Comparison of ENCODE assay signal across 8 cellular contexts in genomic region chr14:104985675-104986486, GRCh38. TPM values are rescaled to one million over a fixed set of nuclear protein-coding genes. Genes with fewer than 3 reads are reported as not detected.
DNase-seq lines count a peak whose midpoint lies in the region; ATAC-seq, FAIRE-seq and TF ChIP-seq lines count a peak whose summit lies in the region.

CLBA1 (plus strand) TSS chr14:104985788; CDS start chr14:104986432, 644 bp downstream.

- peak within 1 kb of the TSS; percentile 87 for H2BK120ac ChIP-seq in neuronal stem cell (ENCODE audit: low read depth, low read length)

- peak within 1 kb of the TSS; percentile 83 for H3K18ac ChIP-seq in neuronal stem cell (ENCODE audit: low read length)

- H3K9me3 ChIP-seq in DND-41 (ENCODE audit: insufficient read depth, low read length, severe bottlenecking) (no peaks in the 10 kb centered on the region), RWPE2 (ENCODE audit: severe bottlenecking) (no peaks in the 10 kb centered on the region), neuronal stem cell (replicated peaks in 1 of 2; ENCODE audit: control insufficient read depth in 2 of 2, insufficient read depth in 1 of 2, low read depth in 1 of 2, low read length in 2 of 2) (peaks cover 0 to 2% of the 10 kb centered on the region in 2 donors)

- H3K9ac ChIP-seq in DND-41 (ENCODE audit: low read depth, low read length) (peak within 1 kb of the TSS; percentile 65), neuronal stem cell (ENCODE audit: low read depth, low read length, poor library complexity) (peak within 1 kb of the TSS; percentile 94)

- peak within 1 kb of the TSS; percentile 92 for H2BK15ac ChIP-seq in neuronal stem cell (ENCODE audit: low read length)

- H3K27me3 ChIP-seq in DND-41 (ENCODE audit: insufficient read depth, low read length, poor library complexity): no peaks in the 10 kb centered on the region
- no peaks in the 10 kb centered on the region for H3K27me3 ChIP-seq in RWPE2 (ENCODE audit: insufficient read depth, poor library complexity, severe bottlenecking)
- H3K27me3 ChIP-seq in neuronal stem cell (ENCODE audit: control insufficient read depth in 3 of 3, insufficient read depth in 3 of 3, low read depth in 1 of 3, low read length in 3 of 3): peaks cover 0 to 29% (median 0%) of the 10 kb centered on the region in 3 experiments

- H4K91ac ChIP-seq in neuronal stem cell (ENCODE audit: low read depth, low read length, poor library complexity): no peak within 1 kb of the TSS

- peak within 1 kb of the TSS; percentile 60 for H2BK5ac ChIP-seq in neuronal stem cell (ENCODE audit: low read length)

- H3K4me2 ChIP-seq in DND-41 (ENCODE audit: insufficient read depth, low read length) (peak within 1 kb of the TSS; percentile 89), neuronal stem cell (ENCODE audit: insufficient read depth, low read length, poor library complexity, severe bottlenecking) (peak within 1 kb of the TSS; percentile 99)

- peak within 1 kb of the TSS; percentile 94 for H3K14ac ChIP-seq in neuronal stem cell (ENCODE audit: low read length)

- peak; percentile 88 for DNase-seq in DND-41
- peak; percentile 77 for DNase-seq in Jurkat, Clone E6-1 (ENCODE audit: low read depth, low spot score)
- peak; percentile 91 for DNase-seq in RWPE2 (ENCODE audit: low spot score)
- DNase-seq in activated gamma-delta T cell treated with Interleukin-2 at 50 U/mL for 16 hours: peak; percentile 83
- DNase-seq in frontal cortex (ENCODE audit: low spot score in 2 of 2): peak; percentile 100
- peak; percentile 84 for DNase-seq in neuronal stem cell (ENCODE audit: low spot score)
- DNase-seq in stromal cell of bone marrow (ENCODE audit: low read depth): peak; percentile 83

- H4K20me1 ChIP-seq in DND-41 (ENCODE audit: insufficient read depth, low read length): no peaks in the 10 kb centered on the region

- peaks cover 1% of the 10 kb centered on the region for H3K79me1 ChIP-seq in neuronal stem cell (ENCODE audit: low read depth, low read length)

- H3K27ac ChIP-seq in DND-41 (ENCODE audit: low read length) (no peak within 1 kb of the TSS), RWPE2 (ENCODE audit: poor library complexity, severe bottlenecking) (peak within 1 kb of the TSS; percentile 52), neuronal stem cell (replicated peaks; ENCODE audit: low read length) (no peak within 1 kb of the TSS)

- no peaks in the 10 kb centered on the region for H3K79me2 ChIP-seq in DND-41 (ENCODE audit: insufficient read depth, low read length)

- no peaks in the 10 kb centered on the region for H3K36me3 ChIP-seq in DND-41 (ENCODE audit: insufficient read depth, low read length)
- H3K36me3 ChIP-seq in RWPE2 (ENCODE audit: low read depth): no peaks in the 10 kb centered on the region; the same call in 1 of the 2 replicates
- peaks cover 4 to 7% of the 10 kb centered on the region in 2 donors for H3K36me3 ChIP-seq in neuronal stem cell (replicated peaks in 1 of 2; ENCODE audit: control insufficient read depth in 2 of 2, insufficient read depth in 2 of 2, low read length in 2 of 2)

- ATAC-seq in DND-41 (ENCODE audit: insufficient read depth, low read depth): peak; percentile 97
- peak; percentile 78 for ATAC-seq in GM21717 (IDR thresholded peaks at IDR 0.05; ENCODE audit: unreplicated experiment)
- ATAC-seq in RWPE2 (ENCODE audit: low read depth): peak; percentile 83

- H3K4me3 ChIP-seq in DND-41 (ENCODE audit: low read depth in 1 of 2, low read length in 2 of 2): peak within 1 kb of the TSS; percentile 57 to 81; a peak in 3 of 4 replicates
- H3K4me3 ChIP-seq in Jurkat, Clone E6-1 (ENCODE audit: low read length): peak within 1 kb of the TSS; percentile 59
- H3K4me3 ChIP-seq in RWPE2 (ENCODE audit: severe bottlenecking): peak within 1 kb of the TSS; percentile 87
- peak within 1 kb of the TSS; percentile 69 to 86 for H3K4me3 ChIP-seq in neuronal stem cell (ENCODE audit: low read length in 2 of 2)

- H4K8ac ChIP-seq in neuronal stem cell (ENCODE audit: low read depth, low read length): peak within 1 kb of the TSS; percentile 65

- H2AK5ac ChIP-seq in neuronal stem cell (ENCODE audit: low read depth, low read length): peak within 1 kb of the TSS; percentile 99

- peak within 1 kb of the TSS; percentile 55 for H3K23ac ChIP-seq in neuronal stem cell (ENCODE audit: low read depth, low read length, poor library complexity)

- no peak for TF ChIP-seq CTCF in DND-41 (IDR thresholded peaks at IDR 0.05; ENCODE audit: borderline replicate concordance, extremely low read depth, low read length, poor library complexity, severe bottlenecking)
- no peak for TF ChIP-seq CTCF in RWPE2 (IDR thresholded peaks at IDR 0.05; ENCODE audit: poor library complexity, severe bottlenecking)

- no CpG with 5 or more reads among the region's 77 CpGs for WGBS in neuronal stem cell (ENCODE audit: extremely low coverage in 2 of 2, insufficient read length in 2 of 2, insufficient replicate concordance in 1 of 2), 2 donors

- H2BK12ac ChIP-seq in neuronal stem cell (ENCODE audit: low read length): peak within 1 kb of the TSS; percentile 94

- H2AFZ ChIP-seq in DND-41 (ENCODE audit: low read depth, low read length) (peak within 1 kb of the TSS; percentile 88), neuronal stem cell (ENCODE audit: low read length) (peak within 1 kb of the TSS; percentile 92)

- no peak for FAIRE-seq in frontal cortex (lab: Jason Lieb, UNC)

- H3K4ac ChIP-seq in neuronal stem cell (ENCODE audit: low read length): peak within 1 kb of the TSS; percentile 93

- H3K4me1 ChIP-seq in DND-41 (ENCODE audit: insufficient read depth, low read length) (peaks cover 17% of the 10 kb centered on the region), RWPE2 (ENCODE audit: insufficient read depth, poor library complexity, severe bottlenecking) (peaks cover 4% of the 10 kb centered on the region), neuronal stem cell (ENCODE audit: control insufficient read depth in 2 of 2, insufficient read depth in 1 of 2, low read depth in 1 of 2, low read length in 2 of 2) (peaks cover 6% of the 10 kb centered on the region in 2 donors)

RNA-seq across cellular contexts. Expression of gene CLBA1, which starts in this region (rescaled TPM):
- polyA plus RNA-seq in Jurkat, Clone E6-1 (2012; ENCODE audit: insufficient read depth, insufficient read length): 4.8 TPM
- total RNA-seq in frontal cortex: 13.0 TPM
- 6.1 TPM for polyA plus RNA-seq in neuronal stem cell (2013, experiment 1 of 2)
- polyA plus RNA-seq in neuronal stem cell (2013, experiment 2 of 2): 6.0 TPM
